Comparison of ENCODE assay signal across 8 cellular contexts in the genomic region with DNA sequence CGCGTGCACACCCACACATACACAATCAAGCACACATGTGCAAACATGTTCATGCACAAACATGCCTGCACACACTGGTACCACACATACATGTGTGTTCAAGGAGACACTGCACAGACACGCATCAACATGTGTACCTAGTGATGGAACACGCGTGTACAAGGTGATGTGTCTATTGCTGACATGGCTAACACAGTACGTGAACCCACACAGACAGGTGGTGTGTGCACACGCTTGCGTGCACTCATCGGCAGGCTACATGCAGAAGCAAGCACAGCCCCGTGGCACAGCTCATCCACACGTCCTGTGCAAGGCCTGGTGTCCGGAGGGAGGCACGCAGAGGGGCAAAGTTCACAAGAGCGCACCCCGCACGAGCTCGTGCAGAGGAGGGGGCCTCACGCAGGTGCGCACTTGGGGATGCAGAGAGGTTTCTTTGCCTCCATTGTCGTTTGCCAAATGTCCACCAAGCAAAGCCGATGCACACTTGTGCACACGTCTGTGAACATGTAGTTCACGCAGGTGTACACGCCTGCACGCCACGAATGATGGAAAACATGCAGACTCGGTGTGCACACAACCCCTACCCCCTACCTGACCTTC. TPM values are rescaled to one million over a fixed set of nuclear protein-coding genes. Genes with fewer than 3 reads are reported as not detected.
DNase-seq lines count a peak whose midpoint lies in the region; ATAC-seq and TF ChIP-seq lines count a peak whose summit lies in the region.

No MANE protein-coding gene starts in this region.

- DNase-seq in SJSA1 (ENCODE audit: low read depth in 1 of 2, low spot score in 2 of 2): no peak
- no peak for DNase-seq in fibroblast of lung (ENCODE audit: low read depth in 2 of 2)
- no peak for DNase-seq in sigmoid colon
- no peak for DNase-seq in SHP77 treated with DMSO at 0.1 percent for 48 hours (lab: John Stamatoyannopoulos, UW)
- no peak for DNase-seq in SK-N-DZ (ENCODE audit: low spot score)
- DNase-seq in A172 (ENCODE audit: low spot score): no peak

- TF ChIP-seq CTCF in GM12875 (IDR thresholded peaks at IDR 0.05; ENCODE audit: borderline replicate concordance, insufficient read depth, low read depth, low read length): no peak
- TF ChIP-seq CTCF in fibroblast of lung (conservative IDR thresholded peaks at IDR 0.05 in 1 of 2, IDR thresholded peaks at IDR 0.05 in 1 of 2; ENCODE audit: low read depth in 1 of 2, low read length in 2 of 2): no peak
- no peak for TF ChIP-seq CTCF in sigmoid colon (IDR thresholded peaks at IDR 0.05)

- H3K4me3 ChIP-seq in GM12875 (ENCODE audit: low read depth, low read length): peak overlapping the region; percentile 83
- peak overlapping the region; percentile 91 for H3K4me3 ChIP-seq in SJSA1
- peak overlapping the region; percentile 66 to 84 (median 78) for H3K4me3 ChIP-seq in fibroblast of lung (replicated peaks in 1 of 4; ENCODE audit: control extremely low read depth in 1 of 4, insufficient read depth in 1 of 4, low read depth in 3 of 4, low read length in 4 of 4)
- H3K4me3 ChIP-seq in sigmoid colon: peak overlapping the region; percentile 59 to 98 (median 79)

- H3K27me3 ChIP-seq in SJSA1 (replicated peaks) (no peaks in the 10 kb centered on the region), fibroblast of lung (ENCODE audit: control insufficient read depth, insufficient read depth, low read length) (no peaks in the 10 kb centered on the region), sigmoid colon (no peaks in the 10 kb centered on the region)

- no peak overlapping the region for H2AFZ ChIP-seq in fibroblast of lung (ENCODE audit: low read length)

- TF ChIP-seq EP300 in sigmoid colon (IDR thresholded peaks at IDR 0.05): no peak

- H3K9me3 ChIP-seq in SJSA1 (replicated peaks) (0 out of 2 replicates have a peak, but pooled peaks cover 5% of the 10 kb centered on the region), fibroblast of lung (ENCODE audit: control insufficient read depth, insufficient read depth, low read depth, low read length) (no peaks in the 10 kb centered on the region), sigmoid colon (no peaks in the 10 kb centered on the region)

- peak overlapping the region; percentile 99 for H3K4me2 ChIP-seq in fibroblast of lung (ENCODE audit: extremely low read depth, insufficient read depth, low read length)

- peaks cover 57% of the 10 kb centered on the region for H3K36me3 ChIP-seq in SJSA1
- H3K36me3 ChIP-seq in fibroblast of lung (ENCODE audit: control insufficient read depth, insufficient read depth, low read length): peaks cover 20% of the 10 kb centered on the region
- peaks cover 0 to 21% (median 7%) of the 10 kb centered on the region in 4 donors for H3K36me3 ChIP-seq in sigmoid colon

- TF ChIP-seq POLR2A in sigmoid colon (IDR thresholded peaks at IDR 0.05): no peak

- intact Hi-C loops in sigmoid colon (cut with DNase I): loop anchor here (5.0 kb wide), 1 partner anchor 189 kb away; the partner anchor contains the start of gene C1orf159

- ATAC-seq in HG03521 (IDR thresholded peaks at IDR 0.05; ENCODE audit: unreplicated experiment): no peak

- peaks cover 48% of the 10 kb centered on the region for H3K79me2 ChIP-seq in fibroblast of lung (ENCODE audit: control insufficient read depth, insufficient read depth, low read length)

- WGBS in sigmoid colon, 2 donors: 19 to 47% methylated on average over 27 of the region's 27 CpGs

- H3K4me1 ChIP-seq in SJSA1 (replicated peaks): peaks cover 54% of the 10 kb centered on the region
- peaks cover 23% of the 10 kb centered on the region for H3K4me1 ChIP-seq in fibroblast of lung (ENCODE audit: control insufficient read depth, extremely low read depth, insufficient read depth, low read length)
- peaks cover 0 to 62% (median 56%) of the 10 kb centered on the region in 4 donors for H3K4me1 ChIP-seq in sigmoid colon

- H3K27ac ChIP-seq in SJSA1: no peak overlapping the region
- peak overlapping the region; percentile 65 for H3K27ac ChIP-seq in fibroblast of lung (ENCODE audit: insufficient read depth, low read length)
- peak overlapping the region; percentile 92 to 98 (median 96) for H3K27ac ChIP-seq in sigmoid colon

- no peaks in the 10 kb centered on the region for H4K20me1 ChIP-seq in fibroblast of lung (ENCODE audit: control insufficient read depth, extremely low read depth, insufficient read depth, low read length)

- H3K9ac ChIP-seq in fibroblast of lung (ENCODE audit: insufficient read depth, low read length): peak overlapping the region; percentile 71

RNA-seq across cellular contexts. Expression of gene ACAP3, which starts 1.0 kb away (rescaled TPM):
- total RNA-seq in SJSA1 (2014; rRNA removed; shearing (Covaris generic)): 41.1 and 44.8 TPM in 2 replicates
- total RNA-seq in fibroblast of lung (34.7 and 50.9 TPM in 2 replicates), sigmoid colon (10 to 100 TPM; 21.4 to 57.1 (median 33.4) TPM)
- polyA plus RNA-seq in fibroblast of lung (15.3 and 15.7 TPM in 2 replicates), sigmoid colon (10 to 100 TPM in 1 of 3 donors, 1 to 10 TPM in 2; 7.2 to 41.8 (median 8.3) TPM)
- 24.4 and 30.2 TPM in 2 replicates for polyA plus RNA-seq in fibroblast of lung (2012)
- 25.1 and 27.7 TPM in 2 replicates for polyA minus RNA-seq in fibroblast of lung (ENCODE audit: low replicate concordance)
- polyA plus RNA-seq in SK-N-DZ (2014; cell fraction: cytosol; rRNA removed): 30.5 and 31.1 TPM in 2 replicates
- 600 and 662 TPM in 2 replicates for polyA plus RNA-seq in SK-N-DZ (2014; cell fraction: nucleus; rRNA removed)
- 37.2 and 37.5 TPM in 2 replicates for total RNA-seq in A172 (2014; rRNA removed; shearing (Covaris generic))

RNA-seq across cellular contexts. Expression of gene PUSL1, which starts 1.6 kb away (rescaled TPM):
- 27.3 and 35.1 TPM in 2 replicates for total RNA-seq in SJSA1 (2014; rRNA removed; shearing (Covaris generic))
- total RNA-seq in fibroblast of lung: 12.7 and 13.1 TPM in 2 replicates
- 7.1 and 9.6 TPM in 2 replicates for polyA plus RNA-seq in fibroblast of lung
- 13.6 and 21.6 TPM in 2 replicates for polyA plus RNA-seq in fibroblast of lung (2012)
- 14.7 and 16.3 TPM in 2 replicates for polyA minus RNA-seq in fibroblast of lung (ENCODE audit: low replicate concordance)
- total RNA-seq in sigmoid colon: 10 to 100 TPM; 15.7 to 24.0 (median 20.4) TPM
- polyA plus RNA-seq in sigmoid colon: 10 to 100 TPM; 12.6 to 22.3 (median 12.7) TPM
- polyA plus RNA-seq in SK-N-DZ (2014; cell fraction: cytosol; rRNA removed): 26.7 and 45.0 TPM in 2 replicates
- polyA plus RNA-seq in SK-N-DZ (2014; cell fraction: nucleus; rRNA removed): 39.6 and 44.2 TPM in 2 replicates
- total RNA-seq in A172 (2014; rRNA removed; shearing (Covaris generic)): 15.6 and 17.3 TPM in 2 replicates

RNA-seq across cellular contexts. Expression of gene INTS11, which starts 17.7 kb away (rescaled TPM):
- 66.7 and 81.0 TPM in 2 replicates for total RNA-seq in SJSA1 (2014; rRNA removed; shearing (Covaris generic))
- total RNA-seq in fibroblast of lung: 46.2 and 69.2 TPM in 2 replicates
- 44.1 and 73.0 TPM in 2 replicates for polyA plus RNA-seq in fibroblast of lung
- polyA plus RNA-seq in fibroblast of lung (2012): 67.0 and 92.9 TPM in 2 replicates
- polyA minus RNA-seq in fibroblast of lung (ENCODE audit: low replicate concordance): 210 and 377 TPM in 2 replicates
- total RNA-seq in sigmoid colon: 100 to 1,000 TPM in 1 of 4 donors, 10 to 100 TPM in 3; 83.8 to 135 (median 93.4) TPM
- 100 to 1,000 TPM in 1 of 3 donors, 10 to 100 TPM in 2; 58.3 to 117 (median 62.7) TPM for polyA plus RNA-seq in sigmoid colon
- 73.2 and 97.2 TPM in 2 replicates for polyA plus RNA-seq in SK-N-DZ (2014; cell fraction: cytosol; rRNA removed)
- polyA plus RNA-seq in SK-N-DZ (2014; cell fraction: nucleus; rRNA removed): 426 and 497 TPM in 2 replicates
- 48.4 and 56.7 TPM in 2 replicates for total RNA-seq in A172 (2014; rRNA removed; shearing (Covaris generic))

RNA-seq across cellular contexts. Expression of gene CPTP, which starts 17.8 kb away (rescaled TPM):
- total RNA-seq in SJSA1 (2014; rRNA removed; shearing (Covaris generic)): 29.4 and 39.2 TPM in 2 replicates
- 9.0 and 10.1 TPM in 2 replicates for total RNA-seq in fibroblast of lung
- polyA plus RNA-seq in fibroblast of lung: 6.0 and 6.2 TPM in 2 replicates
- 13.5 and 18.1 TPM in 2 replicates for polyA plus RNA-seq in fibroblast of lung (2012)
- 4.4 and 5.6 TPM in 2 replicates for polyA minus RNA-seq in fibroblast of lung (ENCODE audit: low replicate concordance)
- 10 to 100 TPM in 2 of 4 donors, 1 to 10 TPM in 2; 8.4 to 21.6 (median 10.5) TPM for total RNA-seq in sigmoid colon
- 10 to 100 TPM; 41.4 to 57.1 (median 42.0) TPM for polyA plus RNA-seq in sigmoid colon
- polyA plus RNA-seq in SK-N-DZ (2014; cell fraction: cytosol; rRNA removed): 10.0 and 10.7 TPM in 2 replicates
- 5.8 and 6.7 TPM in 2 replicates for polyA plus RNA-seq in SK-N-DZ (2014; cell fraction: nucleus; rRNA removed)
- 17.0 and 19.5 TPM in 2 replicates for total RNA-seq in A172 (2014; rRNA removed; shearing (Covaris generic))

RNA-seq across cellular contexts. Expression of gene TAS1R3, which starts 24.3 kb away (rescaled TPM):
- 0.03 and 0.16 TPM in 2 replicates for total RNA-seq in SJSA1 (2014; rRNA removed; shearing (Covaris generic))
- 0.17 and 0.26 TPM in 2 replicates for total RNA-seq in fibroblast of lung
- 0.01 and 0.02 TPM in 2 replicates for polyA plus RNA-seq in fibroblast of lung
- polyA plus RNA-seq in fibroblast of lung (2012): 0.06 and 0.13 TPM in 2 replicates
- polyA minus RNA-seq in fibroblast of lung (ENCODE audit: low replicate concordance): not detected in 2 replicates
- not detected for total RNA-seq in sigmoid colon
- under 1 TPM in 2 of 3 donors, not detected in 1; 0.60 to 0.64 TPM for polyA plus RNA-seq in sigmoid colon
- polyA plus RNA-seq in SK-N-DZ (2014; cell fraction: cytosol; rRNA removed): 0.07 and 0.33 TPM in 2 replicates
- polyA plus RNA-seq in SK-N-DZ (2014; cell fraction: nucleus; rRNA removed): 0.54 and 0.69 TPM in 2 replicates
- 0.22 and 0.33 TPM in 2 replicates for total RNA-seq in A172 (2014; rRNA removed; shearing (Covaris generic))
